Comparison of ENCODE assay signal across 21 cellular contexts in the genomic region with DNA sequence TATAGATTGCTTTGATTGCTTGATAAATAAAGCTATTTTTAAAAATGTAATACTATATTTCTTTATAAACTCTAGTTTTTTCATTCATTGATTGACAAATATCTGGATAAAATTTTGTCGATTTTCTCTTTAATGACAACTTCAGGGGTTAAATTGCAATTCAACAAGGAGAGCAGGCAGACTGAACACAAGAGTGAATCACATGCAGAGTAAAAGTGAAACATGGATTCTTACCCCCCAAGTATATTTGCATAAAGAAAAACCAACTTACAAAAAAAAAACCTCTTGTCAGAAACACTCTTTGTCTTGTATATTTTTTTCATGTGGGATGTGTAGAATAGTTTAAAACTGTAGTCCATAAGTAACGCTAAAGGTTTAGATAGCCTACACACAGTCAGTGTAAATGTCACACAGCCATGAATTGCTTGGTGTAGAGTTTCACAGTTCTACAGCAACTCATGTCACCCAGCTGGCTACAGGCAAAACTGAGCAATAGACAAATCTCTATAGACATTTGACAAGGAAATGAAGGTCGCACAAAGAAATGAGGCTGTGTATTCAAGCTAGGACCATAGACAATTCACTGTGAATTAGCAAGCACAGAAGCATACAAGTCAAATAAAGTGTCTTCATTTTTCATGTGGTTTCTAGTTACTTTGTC.
DNase-seq lines count a peak whose midpoint lies in the region; ATAC-seq and TF ChIP-seq lines count a peak whose summit lies in the region.
"Had no signal": no experiment of that assay in that cellular context is flagged by ENCODE, and none has a peak within 500 bp of the region (broad histone marks: within the 10 kb centered on the region; RNA-seq: fewer than 3 reads in every experiment).

No MANE protein-coding gene starts in this region.

- H3K36me3 Mint-ChIP-seq in CD4-positive, alpha-beta T cell (ENCODE audit: low read depth) = no peaks in the 10 kb centered on the region
- H3K36me3 Mint-ChIP-seq: CD4-positive, alpha-beta memory T cell had no signal

- H3K4me3 Mint-ChIP-seq in CD4-positive, alpha-beta T cell = no peak overlapping the region
- H3K4me3 Mint-ChIP-seq: CD4-positive, alpha-beta memory T cell; GM23338 had no signal

- DNase-seq in HAP-1 (ENCODE audit: low spot score in 2 of 2) (peak; percentile 43 to 53), OCI-M1 (lab: John Stamatoyannopoulos, UW) (peak; percentile 62), left kidney (ENCODE audit: low read depth, low spot score) (peak; percentile 62), gastrocnemius medialis (no peak), T-helper 9 cell (no peak), NCI-H187 (lab: John Stamatoyannopoulos, UW) (no peak)
- no peak for DNase-seq in activated naive CD4-positive, alpha-beta T cell treated with anti-CD3 and anti-CD28 coated beads, Interleukin-2, amount 50 U/mL, for 16 hours
- no peak for DNase-seq in CD4-positive, alpha-beta T cell
- DNase-seq: Calu3; CD4-positive, alpha-beta memory T cell; NCI-H1417; NCI-H2029; NCI-H446 treated with DMSO at 0.1 percent for 48 hours; PC-3; RPMI8226; SHP77 treated with DMSO at 0.1 percent for 48 hours; SK-N-SH had no signal

- no peaks in the 10 kb centered on the region for H3K4me1 Mint-ChIP-seq in CD4-positive, alpha-beta T cell (ENCODE audit: low read depth)
- H3K4me1 Mint-ChIP-seq: CD4-positive, alpha-beta memory T cell had no signal

- TF ChIP-seq POLR2A in gastrocnemius medialis (IDR thresholded peaks at IDR 0.05) = no peak

- H3K4me3 ChIP-seq in HAP-1 = no peak overlapping the region
- no peak overlapping the region for H3K4me3 ChIP-seq in gastrocnemius medialis
- H3K4me3 ChIP-seq: A549, GM12878, GM23338 had no signal

- H3K4me1 ChIP-seq in HAP-1 (peaks cover 11% of the 10 kb centered on the region), gastrocnemius medialis (peaks cover 33 to 34% of the 10 kb centered on the region in 2 donors)

- TF ChIP-seq CTCF in gastrocnemius medialis (IDR thresholded peaks at IDR 0.05 in 4 of 5, conservative IDR thresholded peaks at IDR 0.05 in 1 of 5) = no peak
- no peak for TF ChIP-seq CTCF in CD4-positive, alpha-beta T cell (IDR thresholded peaks at IDR 0.05)

- no peak overlapping the region for H3K27ac Mint-ChIP-seq in CD4-positive, alpha-beta T cell
- H3K27ac Mint-ChIP-seq: CD4-positive, alpha-beta memory T cell; GM23338 had no signal

- CTCF ChIA-PET in CD4-positive, alpha-beta T cell (lab: Charles Lee) = interaction anchor here (1.1 kb wide), 1 partner anchor 10 kb away, joined by 4 read pairs; no protein-coding TSS in a partner anchor

- H3K27ac ChIP-seq in gastrocnemius medialis = peak overlapping the region; percentile 38 to 52 (median 44)
- H3K27ac ChIP-seq in CD4-positive, alpha-beta T cell (ENCODE audit: low read depth, low read length) = no peak overlapping the region
- H3K27ac ChIP-seq: A549 had no signal

- no peaks in the 10 kb centered on the region for H3K9me3 Mint-ChIP-seq in CD4-positive, alpha-beta T cell
- H3K9me3 Mint-ChIP-seq: GM23338 had no signal

- in situ Hi-C loops in HAP-1 (cut with MboI; ENCODE audit: low sequenced_read_pairs) (no loop called here), gastrocnemius medialis (cut with MboI; ENCODE audit: low sequenced_read_pairs in 4 of 4) (no loop called here)

- intact Hi-C loops in gastrocnemius medialis (cut with DNase I; ENCODE audit: low total_unique reads) = loop anchor here (5.0 kb wide), 2 partner anchors 56 to 91 kb away; no protein-coding TSS in a partner anchor
- intact Hi-C loops in CD4-positive, alpha-beta T cell (cut with DNase I, micrococcal nuclease) = no loop called here

- H3K9me3 ChIP-seq in HAP-1 (no peaks in the 10 kb centered on the region), gastrocnemius medialis (no peaks in the 10 kb centered on the region)
- H3K9me3 ChIP-seq in CD4-positive, alpha-beta T cell (ENCODE audit: control insufficient read depth, low read length) = no peaks in the 10 kb centered on the region
- H3K9me3 ChIP-seq: A549, SK-N-SH had no signal

- no peaks in the 10 kb centered on the region for H3K27me3 Mint-ChIP-seq in CD4-positive, alpha-beta T cell
- H3K27me3 Mint-ChIP-seq: CD4-positive, alpha-beta memory T cell had no signal

- H3K27me3 ChIP-seq in HAP-1 (ENCODE audit: low read depth) = no peaks in the 10 kb centered on the region
- no peaks in the 10 kb centered on the region for H3K27me3 ChIP-seq in gastrocnemius medialis
- H3K27me3 ChIP-seq in CD4-positive, alpha-beta T cell (ENCODE audit: control insufficient read depth, insufficient read depth, low read length) = no peaks in the 10 kb centered on the region

- POLR2A ChIA-PET in CD4-positive, alpha-beta T cell (lab: Charles Lee) = no interaction called here

- ATAC-seq in gastrocnemius medialis = peak; percentile 86 to 89
- no peak for ATAC-seq in CD4-positive, alpha-beta T cell (ENCODE audit: poor library complexity)
- ATAC-seq: A549, GM12878, GM23338, HCT116, PC-3 had no signal

- H3K36me3 ChIP-seq in HAP-1 (replicated peaks) (no peaks in the 10 kb centered on the region), gastrocnemius medialis (no peaks in the 10 kb centered on the region)

Comparison
In these comparisons a context has a peak if more than half of its experiments do, and no peak if none do; other contexts are left out.
1. DNase-seq: peak in HAP-1 (2 of 2), OCI-M1 (single experiment) and left kidney (single experiment); none in gastrocnemius medialis (0 of 2), activated naive CD4-positive, alpha-beta T cell treated with anti-CD3 and anti-CD28 coated beads, Interleukin-2, amount 50 U/mL, for 16 hours (single experiment), T-helper 9 cell (single experiment), NCI-H187 (0 of 2) and CD4-positive, alpha-beta T cell (0 of 10).